ENCODE assay signal across 21 cellular contexts in genomic region chr6:33949111-33949510, GRCh38.
"Had no signal": no experiment of that assay in that cellular context is flagged by ENCODE, and none has a peak within 500 bp of the region (broad histone marks: within the 10 kb centered on the region; RNA-seq: fewer than 3 reads in every experiment).

No MANE protein-coding gene starts in this region.

- H3K27ac ChIP-seq: left lung, lower lobe of right lung, neutrophil, parathyroid adenoma, right atrium auricular region, right lobe of liver, tibial nerve, uterus had no signal

- H3K36me3 ChIP-seq: left lung, lower lobe of right lung, neutrophil, right atrium auricular region, right lobe of liver, tibial nerve, uterus had no signal

- DNase-seq: hippocampal formation; left colon; left lung; lower lobe of right lung; mammary epithelial cell; mesenchymal stem cell; naive thymus-derived CD8-positive, alpha-beta T cell; occipital lobe; right lobe of liver; stimulated activated CD4-positive, alpha-beta T cell treated with anti-CD3 and anti-CD28 coated beads, Interleukin-12 subunit alpha, Interleukin-12 subunit beta, amount 100 ng/mL, for 4 hours; stimulated activated CD4-positive, alpha-beta T cell treated with anti-CD3 and anti-CD28 coated beads, Interleukin-15, amount 100 ng/mL, for 24 hours; stimulated activated CD4-positive, alpha-beta T cell treated with anti-CD3 and anti-CD28 coated beads, Interleukin-2, amount 100 ng/mL, for 24 hours; stimulated activated CD4-positive, alpha-beta T cell treated with anti-CD3 and anti-CD28 coated beads, Interleukin-4, amount 100 ng/mL, for 1 hour; stimulated activated naive B cell treated with anti-CD40 and anti-IgM and Interleukin-4, amounts not matched to agents 10 μg/mL and 1 μg/mL and 100 μg/mL, for 72 hours; stimulated activated naive CD8-positive, alpha-beta T cell treated with anti-CD3 and anti-CD28 coated beads, Interleukin-15, Interleukin-2, amounts not matched to agents 100 U/mL and 50 U/mL, for 24 hours; uterus had no signal

- H3K4me3 ChIP-seq: left lung, lower lobe of right lung, right atrium auricular region, right lobe of liver, tibial nerve, uterus had no signal

- H3K4me1 ChIP-seq: left lung, lower lobe of right lung, parathyroid adenoma, right atrium auricular region, right lobe of liver, tibial nerve, uterus had no signal

- FAIRE-seq: keratinocyte had no signal

- ATAC-seq: left colon; left lung; lower lobe of right lung; naive thymus-derived CD8-positive, alpha-beta T cell; right lobe of liver; stimulated activated naive B cell treated with anti-CD40 and anti-IgM and Interleukin-4, amounts not matched to agents 10 μg/mL and 1 μg/mL and 100 μg/mL, for 72 hours; stimulated activated naive CD8-positive, alpha-beta T cell treated with anti-CD3 and anti-CD28 coated beads, Interleukin-15, Interleukin-2, amounts not matched to agents 100 U/mL and 50 U/mL, for 24 hours had no signal

- H3K9me3 ChIP-seq: left lung, lower lobe of right lung, neutrophil, right atrium auricular region, right lobe of liver, tibial nerve, uterus had no signal

- H3K27me3 ChIP-seq: right atrium auricular region, right lobe of liver, tibial nerve, uterus had no signal

- H3K9ac ChIP-seq: parathyroid adenoma had no signal
